In genomic region chr15:75202251-75203016, GRCh38 we compare ENCODE assay signal across 8 cellular contexts. TPM values are rescaled to one million over a fixed set of nuclear protein-coding genes. Genes with fewer than 3 reads are reported as not detected.
DNase-seq lines count a peak whose midpoint lies in the region; ATAC-seq and TF ChIP-seq lines count a peak whose summit lies in the region.

No MANE protein-coding gene starts in this region.

- peak overlapping the region; percentile 53 for H3K9ac ChIP-seq in parathyroid adenoma

- H3K27ac ChIP-seq in SJCRH30 (peak overlapping the region; percentile 77), parathyroid adenoma (peak overlapping the region; percentile 93)

- CTCF ChIA-PET in activated naive CD4-positive, alpha-beta T cell treated with anti-CD3 and anti-CD28 coated beads for 36 hours (lab: Charles Lee): interaction anchor here (0.7 to 1.4 kb wide), 8 partner anchors 165 to 277 kb away, joined by 3 to 5 read pairs (median 3); partner anchors contain the start of gene PPCDC

- H3K27me3 Mint-ChIP-seq in activated naive CD4-positive, alpha-beta T cell treated with anti-CD3 and anti-CD28 coated beads for 36 hours (ENCODE audit: low read depth): no peaks in the 10 kb centered on the region
- H3K27me3 Mint-ChIP-seq in type B pancreatic cell: peaks cover 8% of the 10 kb centered on the region

- H3K36me3 ChIP-seq in BE2C (peaks cover 17% of the 10 kb centered on the region), SJCRH30 (peaks cover 15% of the 10 kb centered on the region), parathyroid adenoma (ENCODE audit: control insufficient read depth, insufficient read depth, low read length) (no peaks in the 10 kb centered on the region)

- H3K9me3 ChIP-seq in BE2C: no peaks in the 10 kb centered on the region
- no peaks in the 10 kb centered on the region for H3K9me3 ChIP-seq in SJCRH30 (replicated peaks)
- no peaks in the 10 kb centered on the region for H3K9me3 ChIP-seq in parathyroid adenoma (ENCODE audit: control insufficient read depth, low read length)

- H3K27me3 ChIP-seq in BE2C (no peaks in the 10 kb centered on the region), SJCRH30 (no peaks in the 10 kb centered on the region), parathyroid adenoma (ENCODE audit: control insufficient read depth, insufficient read depth, low read length) (no peaks in the 10 kb centered on the region)

- ATAC-seq in GM19025 (IDR thresholded peaks at IDR 0.05; ENCODE audit: low read depth, unreplicated experiment) (peak; percentile 35), HG03442 (IDR thresholded peaks at IDR 0.05; ENCODE audit: unreplicated experiment) (peak; percentile 30)

- TF ChIP-seq CTCF in BE2C (IDR thresholded peaks at IDR 0.05; ENCODE audit: low read depth, low read length) (no peak), parathyroid adenoma (IDR thresholded peaks at IDR 0.05) (no peak), type B pancreatic cell (conservative IDR thresholded peaks at IDR 0.05) (peak; percentile 61)

- H3K9me3 Mint-ChIP-seq in activated naive CD4-positive, alpha-beta T cell treated with anti-CD3 and anti-CD28 coated beads for 36 hours: no peaks in the 10 kb centered on the region
- H3K9me3 Mint-ChIP-seq in type B pancreatic cell: no peaks in the 10 kb centered on the region

- H3K4me1 ChIP-seq in BE2C (peaks cover 11% of the 10 kb centered on the region), SJCRH30 (peaks cover 21% of the 10 kb centered on the region), parathyroid adenoma (peaks cover 16% of the 10 kb centered on the region)

- peak overlapping the region; percentile 91 for H3K4me3 ChIP-seq in BE2C (ENCODE audit: low read depth, low read length)
- peak overlapping the region; percentile 96 for H3K4me3 ChIP-seq in SJCRH30
- H3K4me3 ChIP-seq in parathyroid adenoma (ENCODE audit: low read depth, low read length): peak overlapping the region; percentile 91

- H3K36me3 Mint-ChIP-seq in activated naive CD4-positive, alpha-beta T cell treated with anti-CD3 and anti-CD28 coated beads for 36 hours (ENCODE audit: low read depth): peaks cover 6% of the 10 kb centered on the region
- H3K36me3 Mint-ChIP-seq in type B pancreatic cell: no peaks in the 10 kb centered on the region

- peak overlapping the region; percentile 83 for H3K27ac Mint-ChIP-seq in activated naive CD4-positive, alpha-beta T cell treated with anti-CD3 and anti-CD28 coated beads for 36 hours
- H3K27ac Mint-ChIP-seq in type B pancreatic cell: peak overlapping the region; percentile 86

- peaks cover 27% of the 10 kb centered on the region for H3K79me2 ChIP-seq in parathyroid adenoma

- DNase-seq in BE2C (peak; percentile 81), SJCRH30 (peak; percentile 67 to 70), globus pallidus (ENCODE audit: low spot score) (peak; percentile 17), type B pancreatic cell (ENCODE audit: extremely low spot score, unreplicated experiment) (peak; percentile 80)
- peak; percentile 86 for DNase-seq in activated naive CD4-positive, alpha-beta T cell treated with anti-CD3 and anti-CD28 coated beads for 36 hours

- peak overlapping the region; percentile 87 for H3K4me3 Mint-ChIP-seq in activated naive CD4-positive, alpha-beta T cell treated with anti-CD3 and anti-CD28 coated beads for 36 hours
- peak overlapping the region; percentile 88 for H3K4me3 Mint-ChIP-seq in type B pancreatic cell

- peak overlapping the region; percentile 89 for H3K4me2 ChIP-seq in parathyroid adenoma (ENCODE audit: low read length)

- peaks cover 41% of the 10 kb centered on the region for H3K4me1 Mint-ChIP-seq in activated naive CD4-positive, alpha-beta T cell treated with anti-CD3 and anti-CD28 coated beads for 36 hours (ENCODE audit: low read depth)
- peaks cover 28% of the 10 kb centered on the region for H3K4me1 Mint-ChIP-seq in type B pancreatic cell (ENCODE audit: unreplicated experiment)

- intact Hi-C loops in activated naive CD4-positive, alpha-beta T cell treated with anti-CD3 and anti-CD28 coated beads for 36 hours (cut with micrococcal nuclease): loop anchor here (1.0 to 10.0 kb wide), 12 partner anchors 94 to 660 kb away; partner anchors contain the start of genes ARID3B, COMMD4, COX5A and FAM219B

- peak overlapping the region; percentile 68 for H2AFZ ChIP-seq in parathyroid adenoma

RNA-seq across cellular contexts. Expression of gene C15orf39, which starts 0.8 kb away (rescaled TPM):
- 59.8 TPM for polyA plus RNA-seq in BE2C (2012; ENCODE audit: insufficient read depth, insufficient read length, low read depth)
- 19.6 and 21.1 TPM in 2 replicates for total RNA-seq in SJCRH30 (2014; rRNA removed; shearing (Covaris generic))
- 1 to 10 TPM; 7.4 to 8.7 TPM for total RNA-seq in activated naive CD4-positive, alpha-beta T cell treated with anti-CD3 and anti-CD28 coated beads for 36 hours
- total RNA-seq in type B pancreatic cell (ENCODE audit: low replicate concordance): 44.5 and 70.3 TPM in 2 replicates

RNA-seq across cellular contexts. Expression of gene GOLGA6C, which starts 55.7 kb away (rescaled TPM):
- not detected for polyA plus RNA-seq in BE2C (2012; ENCODE audit: insufficient read depth, insufficient read length, low read depth)
- not detected in 2 replicates for total RNA-seq in SJCRH30 (2014; rRNA removed; shearing (Covaris generic))
- total RNA-seq in activated naive CD4-positive, alpha-beta T cell treated with anti-CD3 and anti-CD28 coated beads for 36 hours: under 1 TPM in 1 of 2 experiments, not detected in 1; 0.10 TPM
- not detected in 2 replicates for total RNA-seq in type B pancreatic cell (ENCODE audit: low replicate concordance)

Comparison
In these comparisons a context has a peak if more than half of its experiments do, and no peak if none do; other contexts are left out.
1. Peak in every context shown above with its lines: DNase-seq, ATAC-seq, H3K4me3 ChIP-seq and H3K27ac ChIP-seq.
2. DNase-seq: peak in every context shown above with its lines; median percentile 86 in activated naive CD4-positive, alpha-beta T cell treated with anti-CD3 and anti-CD28 coated beads for 36 hours; 81 in BE2C; 80 in type B pancreatic cell; 68 in SJCRH30; 17 in globus pallidus.